Comparison of ENCODE assay signal across 17 cellular contexts in genomic region chr5:72369301-72370079, GRCh38. TPM values are rescaled to one million over a fixed set of nuclear protein-coding genes. Genes with fewer than 3 reads are reported as not detected.
DNase-seq lines count a peak whose midpoint lies in the region; ATAC-seq and TF ChIP-seq lines count a peak whose summit lies in the region.
"Had no signal": no experiment of that assay in that cellular context is flagged by ENCODE, and none has a peak within 500 bp of the region (broad histone marks: within the 10 kb centered on the region; RNA-seq: fewer than 3 reads in every experiment).

No MANE protein-coding gene starts in this region.

- H3K36me3 Mint-ChIP-seq in stimulated activated naive B cell treated with anti-CD40 and anti-IgM and Interleukin-4, amounts not matched to agents 10 μg/mL and 1 μg/mL and 100 μg/mL, for 72 hours: peaks cover 5 to 17% of the 10 kb centered on the region in 2 donors

- ATAC-seq in stimulated activated naive B cell treated with anti-CD40 and anti-IgM and Interleukin-4, amounts not matched to agents 10 μg/mL and 1 μg/mL and 100 μg/mL, for 72 hours (replicated peaks): peak; percentile 53 to 60
- ATAC-seq in GM21786 (IDR thresholded peaks at IDR 0.05; ENCODE audit: unreplicated experiment) (no peak), GM19324 (IDR thresholded peaks at IDR 0.05; ENCODE audit: low FRiP score, unreplicated experiment) (no peak)
- ATAC-seq: Panc1, Right ventricle myocardium inferior had no signal

- DNase-seq in GM13976 (ENCODE audit: low spot score): peak; percentile 11
- DNase-seq in MV-4-11 (lab: John Stamatoyannopoulos, UW): peak; percentile 10
- DNase-seq in cardiac fibroblast (ENCODE audit: low read depth in 2 of 2): peak; percentile 26 to 31
- no peak for DNase-seq in stimulated activated naive B cell treated with anti-CD40 and anti-IgM and Interleukin-4, amounts not matched to agents 10 μg/mL and 1 μg/mL and 100 μg/mL, for 72 hours
- DNase-seq in G401 (ENCODE audit: low spot score): no peak
- DNase-seq: CD4-positive, alpha-beta memory T cell; GOT3; KBM-7; NCI-H1092; NCI-H1694; NCI-H446 treated with DMSO at 0.1 percent for 48 hours; NCI-H748 treated with DMSO at 0.1 percent for 48 hours had no signal

- no peaks in the 10 kb centered on the region for H3K27me3 Mint-ChIP-seq in stimulated activated naive B cell treated with anti-CD40 and anti-IgM and Interleukin-4, amounts not matched to agents 10 μg/mL and 1 μg/mL and 100 μg/mL, for 72 hours
- H3K27me3 Mint-ChIP-seq: CD4-positive, alpha-beta memory T cell had no signal

- H3K4me3 ChIP-seq in cardiac fibroblast (replicated peaks in 1 of 2; ENCODE audit: low read depth in 2 of 2, low read length in 2 of 2): no peak overlapping the region
- H3K4me3 ChIP-seq: SK-N-MC had no signal

- no peak overlapping the region for H3K27ac Mint-ChIP-seq in stimulated activated naive B cell treated with anti-CD40 and anti-IgM and Interleukin-4, amounts not matched to agents 10 μg/mL and 1 μg/mL and 100 μg/mL, for 72 hours
- H3K27ac Mint-ChIP-seq: CD4-positive, alpha-beta memory T cell had no signal

- peaks cover 12 to 43% of the 10 kb centered on the region in 2 donors for H3K4me1 Mint-ChIP-seq in stimulated activated naive B cell treated with anti-CD40 and anti-IgM and Interleukin-4, amounts not matched to agents 10 μg/mL and 1 μg/mL and 100 μg/mL, for 72 hours

- no peaks in the 10 kb centered on the region for H3K9me3 Mint-ChIP-seq in stimulated activated naive B cell treated with anti-CD40 and anti-IgM and Interleukin-4, amounts not matched to agents 10 μg/mL and 1 μg/mL and 100 μg/mL, for 72 hours

- in situ Hi-C loops in GM13976 (cut with MboI; ENCODE audit: low sequenced_read_pairs, unreplicated experiment) (loop anchor here (25.0 kb wide), 1 partner anchor 443 kb away; the partner anchor contains the start of gene TNPO1), G401 (cut with HindIII; ENCODE audit: low sequenced_read_pairs) (no loop called here)

- TF ChIP-seq CTCF in GM13976 (IDR thresholded peaks at IDR 0.05; ENCODE audit: borderline replicate concordance, control extremely low read depth, extremely low read depth, insufficient read depth, missing control alignments): no peak
- TF ChIP-seq CTCF in cardiac fibroblast (IDR thresholded peaks at IDR 0.05; ENCODE audit: low read depth, low read length): no peak

- no peak overlapping the region for H3K4me3 Mint-ChIP-seq in stimulated activated naive B cell treated with anti-CD40 and anti-IgM and Interleukin-4, amounts not matched to agents 10 μg/mL and 1 μg/mL and 100 μg/mL, for 72 hours
- H3K4me3 Mint-ChIP-seq: CD4-positive, alpha-beta memory T cell had no signal

RNA-seq across cellular contexts. Expression of gene PTCD2, which starts 49.3 kb away (rescaled TPM):
- total RNA-seq in G401 (2014; rRNA removed; shearing (Covaris generic)): 13.2 and 19.9 TPM in 2 replicates

RNA-seq across cellular contexts. Expression of gene MRPS27, which starts 49.5 kb away (rescaled TPM):
- total RNA-seq in G401 (2014; rRNA removed; shearing (Covaris generic)): 155 and 193 TPM in 2 replicates

Comparison
In these comparisons a context has a peak if more than half of its experiments do, and no peak if none do; other contexts are left out.
1. DNase-seq: peak in GM13976 (single experiment), MV-4-11 (single experiment) and cardiac fibroblast (2 of 2); none in stimulated activated naive B cell treated with anti-CD40 and anti-IgM and Interleukin-4, amounts not matched to agents 10 μg/mL and 1 μg/mL and 100 μg/mL, for 72 hours (single experiment) and G401 (single experiment).
2. ATAC-seq: peak in stimulated activated naive B cell treated with anti-CD40 and anti-IgM and Interleukin-4, amounts not matched to agents 10 μg/mL and 1 μg/mL and 100 μg/mL, for 72 hours (2 of 2); none in GM21786 (single experiment) and GM19324 (single experiment).